20 cellular contexts compared by ENCODE assay signal in genomic region chr2:162342841-162343240, GRCh38. TPM values are rescaled to one million over a fixed set of nuclear protein-coding genes. Genes with fewer than 3 reads are reported as not detected.
DNase-seq lines count a peak whose midpoint lies in the region; ATAC-seq and TF ChIP-seq lines count a peak whose summit lies in the region.
"Had no signal": no experiment of that assay in that cellular context is flagged by ENCODE, and none has a peak within 500 bp of the region (broad histone marks: within the 10 kb centered on the region; RNA-seq: fewer than 3 reads in every experiment).

No MANE protein-coding gene starts in this region.

- H3K9me3 Mint-ChIP-seq in IgD-negative memory B cell (no peaks in the 10 kb centered on the region), neural crest cell (peaks cover 3% of the 10 kb centered on the region)
- H3K9me3 Mint-ChIP-seq: activated CD4-positive, alpha-beta memory T cell treated with anti-CD3 and anti-CD28 coated beads, Interleukin-2, amount 10 ng/mL, durations not matched to agents 7 days and 5 days; activated T-cell treated with anti-CD3 and anti-CD28 coated beads, Interleukin-2, amount 50 U/mL, for 72 hours; neural progenitor cell had no signal

- no peaks in the 10 kb centered on the region for H3K36me3 Mint-ChIP-seq in IgD-negative memory B cell
- no peaks in the 10 kb centered on the region for H3K36me3 Mint-ChIP-seq in neural crest cell (ENCODE audit: low read depth)
- H3K36me3 Mint-ChIP-seq: neural progenitor cell had no signal

- TF ChIP-seq CTCF in neural crest cell (conservative IDR thresholded peaks at IDR 0.05), result no peak

- H3K4me1 Mint-ChIP-seq in IgD-negative memory B cell, result peaks cover 12 to 21% (median 13%) of the 10 kb centered on the region in 3 donors
- peaks cover 13% of the 10 kb centered on the region for H3K4me1 Mint-ChIP-seq in neural crest cell

- H3K27ac Mint-ChIP-seq in IgD-negative memory B cell (no peak overlapping the region), neural crest cell (ENCODE audit: unreplicated experiment) (no peak overlapping the region)
- H3K27ac Mint-ChIP-seq: activated CD4-positive, alpha-beta memory T cell treated with anti-CD3 and anti-CD28 coated beads, Interleukin-2, amount 10 ng/mL, durations not matched to agents 7 days and 5 days; activated T-cell treated with anti-CD3 and anti-CD28 coated beads, Interleukin-2, amount 50 U/mL, for 72 hours; neural progenitor cell had no signal

- H3K27me3 Mint-ChIP-seq in IgD-negative memory B cell (no peaks in the 10 kb centered on the region), neural crest cell (ENCODE audit: low read depth) (peaks cover 39% of the 10 kb centered on the region)
- H3K27me3 Mint-ChIP-seq: T-helper 17 cell had no signal

- DNase-seq in SIG-M5 treated with dmso at 0.1 percent for 504 hours (lab: John Stamatoyannopoulos, UW; ENCODE audit: unreplicated experiment) (peak; percentile 58), SIG-M5 (lab: John Stamatoyannopoulos, UW) (no peak), SKM-1 treated with dmso at 0.1 percent for 144 hours (lab: John Stamatoyannopoulos, UW; ENCODE audit: unreplicated experiment) (peak; percentile 63), neural crest cell (ENCODE audit: low read depth, low spot score) (no peak), dermis blood vessel endothelial cell (no peak), mucosa of gallbladder (ENCODE audit: low spot score) (no peak)
- DNase-seq: 8988T; activated CD4-positive, alpha-beta memory T cell treated with anti-CD3 and anti-CD28 coated beads, Interleukin-2, amount 10 ng/mL, durations not matched to agents 7 days and 5 days; activated T-cell treated with anti-CD3 and anti-CD28 coated beads, Interleukin-2, amount 50 U/mL, for 72 hours; dorsolateral prefrontal cortex; gastrocnemius medialis; NCI-H1417 treated with DMSO at 0.1 percent for 48 hours; NCI-H2171 treated with DMSO at 0.1 percent for 48 hours; NCI-H748 treated with DMSO at 0.1 percent for 48 hours; RPMI8226; T-helper 17 cell; testis had no signal

- H3K4me3 Mint-ChIP-seq in IgD-negative memory B cell (peak overlapping the region in 3 of 4 donors; percentile 90 to 99 (median 92)), neural crest cell (peak overlapping the region; percentile 59)

- no peak for ATAC-seq in HG03039 (IDR thresholded peaks at IDR 0.05; ENCODE audit: unreplicated experiment)
- ATAC-seq: activated T-cell treated with anti-CD3 and anti-CD28 coated beads, Interleukin-2, amount 50 U/mL, for 72 hours; gastrocnemius medialis; T-helper 17 cell had no signal

RNA-seq across cellular contexts. Expression of gene GCA, which starts 1.1 kb away (rescaled TPM):
- 52.4 TPM for polyA plus RNA-seq in IgD-negative memory B cell
- total RNA-seq in neural crest cell (11.3 TPM in 2 replicates), dermis blood vessel endothelial cell (12.9 and 14.8 TPM in 2 replicates), mucosa of gallbladder (37.4 TPM)

RNA-seq across cellular contexts. Expression of gene IFIH1, which starts 24.4 kb away (rescaled TPM):
- 31.1 TPM for polyA plus RNA-seq in IgD-negative memory B cell
- total RNA-seq in neural crest cell, result 0.23 and 0.27 TPM in 2 replicates
- 8.2 and 18.7 TPM in 2 replicates for total RNA-seq in dermis blood vessel endothelial cell
- total RNA-seq in mucosa of gallbladder, result 15.9 TPM

Comparison
In these comparisons a context has a peak if more than half of its experiments do, and no peak if none do; other contexts are left out.
1. DNase-seq: peak in SIG-M5 treated with dmso at 0.1 percent for 504 hours (single experiment) and SKM-1 treated with dmso at 0.1 percent for 144 hours (single experiment); none in SIG-M5 (single experiment), neural crest cell (single experiment), dermis blood vessel endothelial cell (single experiment) and mucosa of gallbladder (single experiment).